Comparison of ENCODE assay signal across 18 cellular contexts in genomic region chr7:98364220-98364619, GRCh38. TPM values are rescaled to one million over a fixed set of nuclear protein-coding genes. Genes with fewer than 3 reads are reported as not detected.
DNase-seq lines count a peak whose midpoint lies in the region; ATAC-seq and TF ChIP-seq lines count a peak whose summit lies in the region.
"Had no signal": no experiment of that assay in that cellular context is flagged by ENCODE, and none has a peak within 500 bp of the region (broad histone marks: within the 10 kb centered on the region; RNA-seq: fewer than 3 reads in every experiment).

No MANE protein-coding gene starts in this region.

- no peak overlapping the region for H2BK12ac ChIP-seq in mesenchymal stem cell (ENCODE audit: low read length in 2 of 2)

- peak overlapping the region; percentile 28 for H4K8ac ChIP-seq in mesenchymal stem cell (ENCODE audit: low read length)

- peaks cover 36% of the 10 kb centered on the region for H3K4me1 Mint-ChIP-seq in WTC11
- H3K4me1 Mint-ChIP-seq: CD4-positive, CD25-positive, alpha-beta regulatory T cell; CD8-positive, alpha-beta memory T cell had no signal

- no peak overlapping the region for H3K23ac ChIP-seq in mesenchymal stem cell (ENCODE audit: low read length in 2 of 2)

- H3K36me3 ChIP-seq in mesenchymal stem cell (ENCODE audit: control insufficient read depth in 1 of 2, insufficient read depth in 2 of 2, low read depth in 1 of 2, low read length in 2 of 2) (peaks cover 0 to 17% of the 10 kb centered on the region in 2 experiments), spleen (no peaks in the 10 kb centered on the region)
- H3K36me3 ChIP-seq: BE2C had no signal

- peaks cover 22% of the 10 kb centered on the region for H3K4me1 ChIP-seq in mesenchymal stem cell (ENCODE audit: control insufficient read depth, insufficient read depth, low read depth, low read length)
- H3K4me1 ChIP-seq in spleen, result peaks cover 0 to 9% (median 2%) of the 10 kb centered on the region in 6 donors
- H3K4me1 ChIP-seq: BE2C had no signal

- CTCF ChIA-PET in WTC11 (lab: Charles Lee), result interaction anchor here (1.4 kb wide), 1 partner anchor 37 kb away, joined by 5 read pairs; the partner anchor contains the start of gene BAIAP2L1

- no peak overlapping the region for H3K18ac ChIP-seq in mesenchymal stem cell (ENCODE audit: low read depth in 1 of 2, low read length in 2 of 2)

- POLR2A ChIA-PET in WTC11 (lab: Charles Lee), result no interaction called here

- ATAC-seq in WTC11, result no peak
- ATAC-seq: GM23338, HCT116 had no signal

- no peak overlapping the region for H3K9ac ChIP-seq in mesenchymal stem cell (ENCODE audit: low read length)

- peak overlapping the region; percentile 78 for H2AK5ac ChIP-seq in mesenchymal stem cell (ENCODE audit: low read length, severe bottlenecking)

- WGBS in mesenchymal stem cell, result 93% methylated on average over 8 of the region's 8 CpGs
- WGBS in spleen, 5 donors, result 91 to 97% (median 95%) methylated on average over 8 of the region's 8 CpGs

- H2BK15ac ChIP-seq in mesenchymal stem cell (ENCODE audit: low read depth, poor library complexity, severe bottlenecking), result no peak overlapping the region

- H2BK120ac ChIP-seq in mesenchymal stem cell (ENCODE audit: low read depth, low read length), result no peak overlapping the region

- H2BK5ac ChIP-seq in mesenchymal stem cell (ENCODE audit: low read depth, low read length, poor library complexity, severe bottlenecking), result no peak overlapping the region

- peaks cover 25% of the 10 kb centered on the region for H3K36me3 Mint-ChIP-seq in WTC11
- H3K36me3 Mint-ChIP-seq: CD4-positive, CD25-positive, alpha-beta regulatory T cell had no signal

- no peak overlapping the region for H4K91ac ChIP-seq in mesenchymal stem cell (ENCODE audit: low read length)

- H3K4me3 Mint-ChIP-seq in WTC11, result no peak overlapping the region
- H3K4me3 Mint-ChIP-seq: CD4-positive, CD25-positive, alpha-beta regulatory T cell; CD8-positive, alpha-beta memory T cell; GM23338; HFFc6 had no signal

- DNase-seq in WTC11 (ENCODE audit: low spot score) (no peak), mesenchymal stem cell (no peak), spleen (peak; percentile 18), activated gamma-delta T cell (lab: John Stamatoyannopoulos, UW) (no peak), kidney glomerular epithelial cell (lab: John Stamatoyannopoulos, UW) (no peak)
- no peak for DNase-seq in activated naive CD4-positive, alpha-beta T cell treated with anti-CD3 and anti-CD28 coated beads, Interleukin-2, amount 50 U/mL, for 16 hours
- DNase-seq: ACHN; BE2C; C1 segment of cervical spinal cord; CD4-positive, CD25-positive, alpha-beta regulatory T cell; CD8-positive, alpha-beta memory T cell; COR-L47; GDM1; H7; HFFc6 had no signal

- no peaks in the 10 kb centered on the region for H3K27me3 Mint-ChIP-seq in WTC11 (ENCODE audit: low read depth)
- H3K27me3 Mint-ChIP-seq: CD4-positive, CD25-positive, alpha-beta regulatory T cell had no signal

- H3K79me1 ChIP-seq in mesenchymal stem cell (replicated peaks; ENCODE audit: low read length, poor library complexity, severe bottlenecking), result peaks cover 31% of the 10 kb centered on the region

- TF ChIP-seq CTCF in WTC11 (IDR thresholded peaks at IDR 0.05), result no peak
- no peak for TF ChIP-seq CTCF in spleen (IDR thresholded peaks at IDR 0.05 in 8 of 11, conservative IDR thresholded peaks at IDR 0.05 in 3 of 11)

- H3K4ac ChIP-seq in mesenchymal stem cell (ENCODE audit: low read depth in 1 of 2, low read length in 2 of 2), result no peak overlapping the region

- no peak overlapping the region for H3K4me3 ChIP-seq in mesenchymal stem cell (ENCODE audit: insufficient read depth in 1 of 2, low read depth in 1 of 2, low read length in 2 of 2)
- H3K4me3 ChIP-seq in spleen, result no peak overlapping the region
- H3K4me3 ChIP-seq: GM23338 had no signal

- no peak overlapping the region for H2AFZ ChIP-seq in mesenchymal stem cell (ENCODE audit: low read depth, low read length)
- H2AFZ ChIP-seq: GM23338 had no signal

- H3K27ac ChIP-seq in mesenchymal stem cell (ENCODE audit: low read length, poor library complexity, severe bottlenecking) (no peak overlapping the region), spleen (no peak overlapping the region)
- H3K27ac ChIP-seq: HL-60 had no signal

- intact Hi-C loops in spleen (cut with DNase I; ENCODE audit: low total_unique reads), result no loop called here

- no peaks in the 10 kb centered on the region for H3K27me3 ChIP-seq in mesenchymal stem cell (ENCODE audit: control insufficient read depth in 1 of 2, insufficient read depth in 1 of 2, low read length in 2 of 2)
- peaks cover 0 to 4% (median 0%) of the 10 kb centered on the region in 7 donors for H3K27me3 ChIP-seq in spleen (replicated peaks in 1 of 7)
- H3K27me3 ChIP-seq: BE2C had no signal

- H3K4me2 ChIP-seq in mesenchymal stem cell (ENCODE audit: low read length, poor library complexity, severe bottlenecking), result no peak overlapping the region
- H3K4me2 ChIP-seq: GM23338 had no signal

- H3K9me3 ChIP-seq in mesenchymal stem cell (ENCODE audit: control insufficient read depth, low read length), result no peaks in the 10 kb centered on the region
- H3K9me3 ChIP-seq in spleen, result no peaks in the 10 kb centered on the region
- H3K9me3 ChIP-seq: BE2C had no signal

- H3K14ac ChIP-seq in mesenchymal stem cell (ENCODE audit: low read length in 2 of 2), result no peak overlapping the region

- TF ChIP-seq POLR2A in spleen (IDR thresholded peaks at IDR 0.05), result no peak

- 0 out of 2 replicates have a peak, but pooled peaks cover 5% of the 10 kb centered on the region for H3K9me3 Mint-ChIP-seq in WTC11
- H3K9me3 Mint-ChIP-seq: CD8-positive, alpha-beta memory T cell; GM23338; HFFc6 had no signal

- peak overlapping the region; percentile 66 for H3K27ac Mint-ChIP-seq in WTC11
- H3K27ac Mint-ChIP-seq: CD4-positive, CD25-positive, alpha-beta regulatory T cell; CD8-positive, alpha-beta memory T cell; GM23338; HFFc6 had no signal

TF ChIP-seq in WTC11, 78 proteins besides CTCF, POLR2A, EP300 and RAD21:
- TF ChIP-seq GRHL2 (CRISPR knock-in tag; IDR thresholded peaks at IDR 0.05; ENCODE audit: insufficient replicate concordance, severe bottlenecking), result no peak
- no peak for TF ChIP-seq RORB (CRISPR knock-in tag; IDR thresholded peaks at IDR 0.05)
- TF ChIP-seq TCF7 (CRISPR knock-in tag; IDR thresholded peaks at IDR 0.05; ENCODE audit: low read depth), result no peak
- TF ChIP-seq HMGXB4 (CRISPR knock-in tag; IDR thresholded peaks at IDR 0.05), result no peak

RNA-seq across cellular contexts. Expression of gene BAIAP2L1, which starts 36.7 kb away (rescaled TPM):
- total RNA-seq in WTC11 (2021), result 35.5 to 37.5 TPM (median 36.8 TPM) in 3 replicates
- polyA plus RNA-seq in mesenchymal stem cell (2013, experiment 1 of 2), result 10.1 TPM
- polyA plus RNA-seq in mesenchymal stem cell (2013, experiment 2 of 2), result 10.6 TPM
- 1 to 10 TPM in 5 of 7 donors, under 1 TPM in 2; 0.72 to 2.6 (median 2.1) TPM for total RNA-seq in spleen
- 1 to 10 TPM in 2 of 3 donors, under 1 TPM in 1; 0.76 to 1.4 (median 1.2) TPM for polyA plus RNA-seq in spleen

Comparison
In these comparisons a context has a peak if more than half of its experiments do, and no peak if none do; other contexts are left out.
1. RNA of gene BAIAP2L1, which starts 36.7 kb away (total RNA-seq): 35.5 to 37.5 TPM in WTC11; 0.72 to 2.6 TPM in spleen; every median in the first group is over 10 times any median in the second.